27 cellular contexts compared by ENCODE assay signal in genomic region chrX:31376408-31376807, GRCh38.
"Had no signal": no experiment of that assay in that cellular context is flagged by ENCODE, and none has a peak within 500 bp of the region (broad histone marks: within the 10 kb centered on the region; RNA-seq: fewer than 3 reads in every experiment).

No MANE protein-coding gene starts in this region.

- DNase-seq: activated CD4-positive, alpha-beta memory T cell treated with anti-CD3 and anti-CD28 coated beads for 36 hours; activated CD4-positive, alpha-beta T cell treated with anti-CD3 and anti-CD28 coated beads, Interleukin-2, amount 10 ng/mL, durations not matched to agents 24 days and 14 days; activated CD4-positive, CD25-positive, alpha-beta regulatory T cell treated with anti-CD3 and anti-CD28 coated beads, Interleukin-2, amount 50 U/mL, for 72 hours; activated CD8-positive, alpha-beta memory T cell treated with anti-CD3 and anti-CD28 coated beads, Interleukin-2, amount 50 U/mL, for 4 hours; activated gamma-delta T cell; activated naive CD4-positive, alpha-beta T cell treated with anti-CD3 and anti-CD28 coated beads, Interleukin-2, amount 10 ng/mL, durations not matched to agents 7 days and 5 days; activated naive CD8-positive, alpha-beta T cell treated with anti-CD3 and anti-CD28 coated beads, Interleukin-2, amount 10 ng/mL, durations not matched to agents 7 days and 5 days; activated T-cell treated with anti-CD3 and anti-CD28 coated beads, Interleukin-2, amount 50 U/mL, for 1 hour; colonic mucosa; effector CD8-positive, alpha-beta T cell; erythroblast; gastrocnemius medialis; glutamatergic neuron; left cardiac atrium; left ventricle myocardium superior; mammary epithelial cell; naive thymus-derived CD4-positive, alpha-beta T cell; pancreas; psoas muscle; stimulated activated CD4-positive, alpha-beta T cell treated with anti-CD3 and anti-CD28 coated beads, Interleukin-1b, Interleukin-23, amount 100 ng/mL, for 48 hours; stimulated activated naive B cell treated with anti-CD40 and anti-IgM and Interleukin-4, amounts not matched to agents 10 μg/mL and 1 μg/mL and 100 μg/mL, for 72 hours; stomach; T-helper 1 cell; upper lobe of right lung had no signal

- H3K4me2 ChIP-seq: smooth muscle cell had no signal

- H3K36me3 ChIP-seq: breast epithelium, colonic mucosa, gastrocnemius medialis, pancreas, stomach, thyroid gland, upper lobe of right lung had no signal

- ATAC-seq: gastrocnemius medialis; left cardiac atrium; naive thymus-derived CD4-positive, alpha-beta T cell; psoas muscle; stimulated activated naive B cell treated with anti-CD40 and anti-IgM and Interleukin-4, amounts not matched to agents 10 μg/mL and 1 μg/mL and 100 μg/mL, for 72 hours; upper lobe of right lung had no signal

- H3K4me1 ChIP-seq: breast epithelium, colonic mucosa, gastrocnemius medialis, pancreas, psoas muscle, stomach, upper lobe of right lung had no signal

- H3K9me3 ChIP-seq: breast epithelium, colonic mucosa, gastrocnemius medialis, pancreas, psoas muscle, stomach, thyroid gland, upper lobe of right lung had no signal

- H3K27ac ChIP-seq: breast epithelium, colonic mucosa, gastrocnemius medialis, pancreas, psoas muscle, thyroid gland, upper lobe of right lung had no signal

- H3K4me3 ChIP-seq: breast epithelium, colonic mucosa, gastrocnemius medialis, pancreas, psoas muscle, smooth muscle cell, stomach, thyroid gland, upper lobe of right lung had no signal

- H3K27me3 ChIP-seq: breast epithelium, colonic mucosa, gastrocnemius medialis, pancreas, stomach, thyroid gland, upper lobe of right lung had no signal
